Comparison of ENCODE assay signal across 17 cellular contexts in the genomic region with DNA sequence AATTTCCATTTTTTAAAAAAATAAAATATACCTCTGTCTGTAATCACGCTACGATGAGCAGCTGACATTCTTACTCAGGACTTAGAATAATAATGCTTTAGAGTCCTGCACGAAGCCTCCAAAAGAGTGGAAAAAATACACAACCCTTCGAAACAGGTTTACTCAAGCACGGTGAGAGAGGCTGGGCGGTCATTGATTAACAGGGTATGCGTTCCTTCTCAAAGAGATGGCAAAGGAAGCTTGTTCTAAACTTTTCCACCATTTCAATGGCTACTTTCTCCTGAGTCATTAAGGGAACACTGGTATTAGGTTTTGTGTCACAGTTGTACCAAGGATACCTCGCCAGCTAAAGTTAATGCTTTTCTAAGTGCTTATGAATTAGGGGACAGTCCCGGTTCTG.
A peak's percentile ranks its signal among the peaks of the same experiment; 100 is the strongest.
DNase-seq lines count a peak whose midpoint lies in the region; ATAC-seq and TF ChIP-seq lines count a peak whose summit lies in the region.
"Had no signal": no experiment of that assay in that cellular context is flagged by ENCODE, and none has a peak within 500 bp of the region (broad histone marks: within the 10 kb centered on the region; RNA-seq: fewer than 3 reads in every experiment).

No MANE protein-coding gene starts in this region.

- no peak overlapping the region for H3K9ac ChIP-seq in IMR-90 (ENCODE audit: low read depth, low read length)
- H3K9ac ChIP-seq in trophoblast cell (ENCODE audit: low read length) = no peak overlapping the region
- H3K9ac ChIP-seq: BLaER1 treated with 17β-estradiol and CSF1 and Interleukin-3, amounts not matched to agents 10 nM and 100 nM had no signal

- TF ChIP-seq POLR2A in IMR-90 (IDR thresholded peaks at IDR 0.05; ENCODE audit: low read depth, low read length) = no peak

- H4K8ac ChIP-seq in IMR-90 (ENCODE audit: low read depth in 2 of 2, low read length in 2 of 2) (peak overlapping the region in 1 of 2 experiments; percentile 45; a peak in 1 of 4 replicates), trophoblast cell (ENCODE audit: low read depth, low read length) (no peak overlapping the region)

- H3K4me3 ChIP-seq in IMR-90 (ENCODE audit: insufficient read depth, low read depth, low read length) = no peak overlapping the region
- H3K4me3 ChIP-seq in trophoblast cell (ENCODE audit: low read depth, low read length) = no peak overlapping the region
- H3K4me3 ChIP-seq: BLaER1 treated with 17β-estradiol and CSF1 and Interleukin-3, amounts not matched to agents 10 nM and 100 nM; MG63 had no signal

- no peak overlapping the region for H3K4me2 ChIP-seq in IMR-90 (ENCODE audit: low read depth, low read length)
- no peak overlapping the region for H3K4me2 ChIP-seq in trophoblast cell (ENCODE audit: low read length)
- H3K4me2 ChIP-seq: BLaER1 treated with 17β-estradiol and CSF1 and Interleukin-3, amounts not matched to agents 10 nM and 100 nM had no signal

- no TSS peak for BruUV-seq in IMR-90 (replicated peaks; lab: Mats Ljungman, UMichigan)

- no peaks in the 10 kb centered on the region for H3K9me3 Mint-ChIP-seq in activated naive CD4-positive, alpha-beta T cell treated with anti-CD3 and anti-CD28 coated beads for 36 hours

- dilution Hi-C loops in IMR-90 (cut with HindIII; ENCODE audit: low sequenced_read_pairs, unreplicated experiment) = no loop called here

- H3K4me1 ChIP-seq in IMR-90 (ENCODE audit: control insufficient read depth, insufficient read depth, low read length) (peaks cover 19% of the 10 kb centered on the region), trophoblast cell (ENCODE audit: control insufficient read depth in 1 of 2, insufficient read depth in 2 of 2, low read length in 2 of 2) (no peaks in the 10 kb centered on the region)
- H3K4me1 ChIP-seq: BLaER1 treated with 17β-estradiol and CSF1 and Interleukin-3, amounts not matched to agents 10 nM and 100 nM had no signal

- no peak for TF ChIP-seq CTCF in IMR-90 (conservative IDR thresholded peaks at IDR 0.05; ENCODE audit: low read depth, low read length)

- peak overlapping the region; percentile 69; the same call in 2 of the 3 replicates for H2BK15ac ChIP-seq in IMR-90 (ENCODE audit: low read depth, low read length)

- no peak overlapping the region for H2BK12ac ChIP-seq in trophoblast cell (ENCODE audit: low read length)

- H3K27me3 ChIP-seq in IMR-90 (ENCODE audit: control insufficient read depth, insufficient read depth, low read length) (no peaks in the 10 kb centered on the region), trophoblast cell (ENCODE audit: insufficient read depth, low read length) (no peaks in the 10 kb centered on the region)
- H3K27me3 ChIP-seq: BLaER1 treated with 17β-estradiol and CSF1 and Interleukin-3, amounts not matched to agents 10 nM and 100 nM; MG63 had no signal

- H3K36me3 ChIP-seq in IMR-90 (ENCODE audit: control insufficient read depth, insufficient read depth, low read length) (no peaks in the 10 kb centered on the region), trophoblast cell (ENCODE audit: control insufficient read depth in 1 of 2, insufficient read depth in 2 of 2, low read length in 2 of 2) (no peaks in the 10 kb centered on the region)
- H3K36me3 ChIP-seq: BLaER1 treated with 17β-estradiol and CSF1 and Interleukin-3, amounts not matched to agents 10 nM and 100 nM; MG63 had no signal

- H3K4me1 Mint-ChIP-seq in activated naive CD4-positive, alpha-beta T cell treated with anti-CD3 and anti-CD28 coated beads for 36 hours (ENCODE audit: low read depth) = no peaks in the 10 kb centered on the region

- H3K23ac ChIP-seq in IMR-90 (ENCODE audit: low read depth, low read length) (no peak overlapping the region; the same call in 1 of the 2 replicates), trophoblast cell (ENCODE audit: low read length) (no peak overlapping the region)

- H2AK5ac ChIP-seq in IMR-90 (ENCODE audit: low read depth, low read length) = peak overlapping the region; percentile 86
- H2AK5ac ChIP-seq in trophoblast cell (ENCODE audit: low read length) = no peak overlapping the region

- no peaks in the 10 kb centered on the region for H3K79me2 ChIP-seq in trophoblast cell (ENCODE audit: control insufficient read depth, insufficient read depth, low read length, poor library complexity)

- H2AFZ ChIP-seq in IMR-90 (replicated peaks; ENCODE audit: low read length, poor library complexity) = no peak overlapping the region
- no peak overlapping the region for H2AFZ ChIP-seq in trophoblast cell (ENCODE audit: insufficient read depth, low read length, poor library complexity)

- DNase-seq in activated naive CD4-positive, alpha-beta T cell treated with anti-CD3 and anti-CD28 coated beads for 36 hours = no peak
- DNase-seq in activated naive CD4-positive, alpha-beta T cell (lab: John Stamatoyannopoulos, UW) = no peak
- DNase-seq in IMR-90 = no peak
- DNase-seq in kidney glomerular epithelial cell (lab: John Stamatoyannopoulos, UW) = peak; percentile 60
- peak in 1 of 2 donors; percentile 32 for DNase-seq in trophoblast cell
- no peak for DNase-seq in occipital lobe (lab: John Stamatoyannopoulos, UW)
- no peak for DNase-seq in midbrain (lab: John Stamatoyannopoulos, UW)
- DNase-seq: DMS 273 treated with DMSO at 0.1 percent for 48 hours, GF-D8, MG63, NCI-H1092, NCI-H146, NCI-H2081, NCI-H510A treated with DMSO at 0.1 percent for 48 hours had no signal

- peak overlapping the region; percentile 90 for H3K18ac ChIP-seq in IMR-90 (ENCODE audit: low read depth, low read length)
- H3K18ac ChIP-seq in trophoblast cell (ENCODE audit: low read length) = no peak overlapping the region

- H3K27ac Mint-ChIP-seq in activated naive CD4-positive, alpha-beta T cell treated with anti-CD3 and anti-CD28 coated beads for 36 hours = peak overlapping the region; percentile 4

- peak overlapping the region; percentile 82 for H2BK20ac ChIP-seq in IMR-90 (ENCODE audit: low read depth, low read length)

- H3K9me3 ChIP-seq in IMR-90 (ENCODE audit: control insufficient read depth, insufficient read depth, low read length) = peaks cover 5% of the 10 kb centered on the region
- peaks cover 1% of the 10 kb centered on the region for H3K9me3 ChIP-seq in trophoblast cell (ENCODE audit: insufficient read depth, low read depth, low read length)

- H4K5ac ChIP-seq in IMR-90 (ENCODE audit: low read depth, low read length) = peak overlapping the region; percentile 76

- peak overlapping the region; percentile 48 for H4K91ac ChIP-seq in IMR-90 (ENCODE audit: insufficient read depth, low read depth, low read length)
- no peak overlapping the region for H4K91ac ChIP-seq in trophoblast cell (ENCODE audit: low read depth, low read length)

- H4K20me1 ChIP-seq in IMR-90 (ENCODE audit: insufficient read depth, low read length) = no peaks in the 10 kb centered on the region
- H4K20me1 ChIP-seq: BLaER1 treated with 17β-estradiol and CSF1 and Interleukin-3, amounts not matched to agents 10 nM and 100 nM had no signal

- H2BK5ac ChIP-seq in IMR-90 (ENCODE audit: low read depth, low read length, poor library complexity, severe bottlenecking) (peak overlapping the region; percentile 85), trophoblast cell (ENCODE audit: low read depth, low read length, poor library complexity) (no peak overlapping the region)

- H4K12ac ChIP-seq in trophoblast cell (ENCODE audit: low read depth, low read length) = no peak overlapping the region

- no peaks in the 10 kb centered on the region for H3K27me3 Mint-ChIP-seq in activated naive CD4-positive, alpha-beta T cell treated with anti-CD3 and anti-CD28 coated beads for 36 hours (ENCODE audit: low read depth)

- H3K36me3 Mint-ChIP-seq in activated naive CD4-positive, alpha-beta T cell treated with anti-CD3 and anti-CD28 coated beads for 36 hours (ENCODE audit: low read depth) = peaks cover 2% of the 10 kb centered on the region

- H2AK9ac ChIP-seq in IMR-90 (replicated peaks; ENCODE audit: low read depth, low read length, poor library complexity) = no peak overlapping the region

- H3K79me1 ChIP-seq in IMR-90 (ENCODE audit: low read depth in 1 of 2, low read length in 2 of 2) = peaks cover 0 to 7% of the 10 kb centered on the region in 2 experiments; a peak in 2 of 4 replicates
- no peaks in the 10 kb centered on the region for H3K79me1 ChIP-seq in trophoblast cell (ENCODE audit: low read length)

- H3K4ac ChIP-seq in IMR-90 (ENCODE audit: low read depth, low read length) = peak overlapping the region; percentile 61; the same call in 1 of the 2 replicates
- no peak overlapping the region for H3K4ac ChIP-seq in trophoblast cell (ENCODE audit: low read depth, low read length)

- intact Hi-C loops in activated naive CD4-positive, alpha-beta T cell treated with anti-CD3 and anti-CD28 coated beads for 36 hours (cut with micrococcal nuclease) = no loop called here
- intact Hi-C loops in IMR-90 (cut with micrococcal nuclease) = no loop called here

- ATAC-seq in IMR-90 (ENCODE audit: low read depth) (no peak), HG03025 (IDR thresholded peaks at IDR 0.05; ENCODE audit: low FRiP score, unreplicated experiment) (no peak)

- POLR2A ChIA-PET in IMR-90 (lab: Charles Lee; ENCODE audit: unreplicated experiment) = no interaction called here

- H3K27ac ChIP-seq in IMR-90 (ENCODE audit: insufficient read depth, low read length) (peak overlapping the region; percentile 35; the same call in 1 of the 2 replicates), trophoblast cell (ENCODE audit: low read depth, low read length) (no peak overlapping the region)
- H3K27ac ChIP-seq: 22Rv1; BLaER1 treated with 17β-estradiol and CSF1 and Interleukin-3, amounts not matched to agents 10 nM and 100 nM had no signal

- H3K14ac ChIP-seq in IMR-90 (replicated peaks; ENCODE audit: low read depth, low read length) (peak overlapping the region; percentile 35; the same call in 1 of the 2 replicates), trophoblast cell (ENCODE audit: low read length) (no peak overlapping the region)

- peaks cover 17% of the 10 kb centered on the region for H3K9me1 ChIP-seq in IMR-90 (ENCODE audit: insufficient read depth, low read length)

- in situ Hi-C loops in IMR-90 (cut with MboI; ENCODE audit: low sequenced_read_pairs) = no loop called here

- no CpG with 5 or more reads among the region's 9 CpGs for WGBS in IMR-90 (ENCODE audit: extremely low coverage in 2 of 2, insufficient read length in 1 of 2), 2 experiments
- whole genome bisulfite sequencing in trophoblast cell (ENCODE audit: extremely low coverage, insufficient coverage, insufficient read length) = no CpG with 5 or more reads among the region's 9 CpGs

- H2BK120ac ChIP-seq in IMR-90 (ENCODE audit: low read depth, low read length) (peak overlapping the region; percentile 71), trophoblast cell (ENCODE audit: insufficient read depth, low read length, poor library complexity) (peak overlapping the region; percentile 6)

- no peak overlapping the region for H3K4me3 Mint-ChIP-seq in activated naive CD4-positive, alpha-beta T cell treated with anti-CD3 and anti-CD28 coated beads for 36 hours

- H3K56ac ChIP-seq in IMR-90 (ENCODE audit: extremely low read depth, insufficient read depth, low read length) = no peak overlapping the region

- TF ChIP-seq RAD21 in IMR-90 (IDR thresholded peaks at IDR 0.05; ENCODE audit: low read length) = no peak

- CTCF ChIA-PET in activated naive CD4-positive, alpha-beta T cell treated with anti-CD3 and anti-CD28 coated beads for 36 hours (lab: Charles Lee) = interaction anchor here (1.4 kb wide), 1 partner anchor 46 kb away, joined by 3 read pairs; no protein-coding TSS in a partner anchor
- CTCF ChIA-PET in IMR-90 (lab: Yijun Ruan, JAX) = interaction anchor here (1.3 kb wide), 1 partner anchor 29 kb away, joined by 4 read pairs; no protein-coding TSS in a partner anchor
